23 cellular contexts compared by ENCODE assay signal in the genomic region with DNA sequence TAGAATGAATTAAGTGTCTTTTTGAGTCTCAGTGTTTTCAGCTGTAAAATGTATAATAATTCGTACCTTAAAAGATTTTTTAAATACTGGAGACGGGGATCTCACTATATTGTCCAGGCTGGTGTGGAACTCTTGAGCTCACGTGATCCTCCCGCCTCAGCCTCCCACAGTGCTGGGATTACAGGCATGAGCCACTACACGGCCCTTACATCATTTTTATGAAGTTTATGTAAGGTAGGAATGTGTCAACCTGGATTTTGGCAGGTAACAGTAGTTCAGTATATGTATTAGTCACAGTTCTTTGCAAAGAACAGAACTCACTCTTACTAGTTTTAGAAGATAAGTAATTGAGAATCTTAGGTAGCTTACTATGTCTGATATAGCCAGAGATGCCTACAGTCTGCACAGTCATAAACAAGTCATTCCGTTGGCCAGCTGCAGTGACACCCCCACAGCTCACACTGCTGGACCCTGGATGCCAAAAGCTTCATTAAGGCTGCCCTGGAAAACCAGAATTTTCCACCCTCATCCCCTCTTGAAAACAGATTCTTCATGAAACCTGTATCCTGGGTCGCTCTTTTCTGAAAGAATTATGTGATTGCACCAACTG. TPM values are rescaled to one million over a fixed set of nuclear protein-coding genes. Genes with fewer than 3 reads are reported as not detected.
DNase-seq lines count a peak whose midpoint lies in the region; ATAC-seq and TF ChIP-seq lines count a peak whose summit lies in the region.
"Had no signal": no experiment of that assay in that cellular context is flagged by ENCODE, and none has a peak within 500 bp of the region (broad histone marks: within the 10 kb centered on the region; RNA-seq: fewer than 3 reads in every experiment).

No MANE protein-coding gene starts in this region.

- H3K4me1 Mint-ChIP-seq in activated naive CD8-positive, alpha-beta T cell (ENCODE audit: low read depth), result peaks cover 9% of the 10 kb centered on the region
- H3K4me1 Mint-ChIP-seq in activated naive CD8-positive, alpha-beta T cell treated with anti-CD3 and anti-CD28 coated beads for 36 hours, result peaks cover 11% of the 10 kb centered on the region

- H3K36me3 ChIP-seq in right lobe of liver, result no peaks in the 10 kb centered on the region
- peaks cover 0 to 8% of the 10 kb centered on the region in 2 donors for H3K36me3 ChIP-seq in gastrocnemius medialis
- no peaks in the 10 kb centered on the region for H3K36me3 ChIP-seq in gastroesophageal sphincter
- H3K36me3 ChIP-seq: esophagus squamous epithelium, lower lobe of right lung, prostate gland had no signal

- H3K36me3 Mint-ChIP-seq in activated naive CD8-positive, alpha-beta T cell, result no peaks in the 10 kb centered on the region
- H3K36me3 Mint-ChIP-seq in activated naive CD8-positive, alpha-beta T cell treated with anti-CD3 and anti-CD28 coated beads for 36 hours, result peaks cover 3% of the 10 kb centered on the region
- H3K36me3 Mint-ChIP-seq: WTC11 had no signal

- no peaks in the 10 kb centered on the region for H3K9me3 Mint-ChIP-seq in activated naive CD8-positive, alpha-beta T cell (ENCODE audit: low read depth)
- H3K9me3 Mint-ChIP-seq in activated naive CD8-positive, alpha-beta T cell treated with anti-CD3 and anti-CD28 coated beads for 36 hours, result peaks cover 2% of the 10 kb centered on the region
- H3K9me3 Mint-ChIP-seq: T-helper 2 cell treated with Interferon-gamma antibody and Interleukin-4, amounts not matched to agents 5 μg/mL and 100 μg/mL, for 36 hours; WTC11 had no signal

- no peak overlapping the region for H3K27ac Mint-ChIP-seq in activated naive CD8-positive, alpha-beta T cell
- H3K27ac Mint-ChIP-seq in activated naive CD8-positive, alpha-beta T cell treated with anti-CD3 and anti-CD28 coated beads for 36 hours, result no peak overlapping the region
- H3K27ac Mint-ChIP-seq: T-helper 2 cell treated with Interferon-gamma antibody and Interleukin-4, amounts not matched to agents 5 μg/mL and 100 μg/mL, for 36 hours; WTC11 had no signal

- 62% methylated on average over 6 of the region's 7 CpGs for WGBS in right lobe of liver (ENCODE audit: insufficient coverage, low coverage, low lambda C conversion rate, missing lambda C conversion rate)
- 50 to 68% methylated on average over 3 to 6 of the region's 7 CpGs for WGBS in gastroesophageal sphincter (ENCODE audit: low coverage in 1 of 2), 2 donors

- no peak for TF ChIP-seq POLR2A in right lobe of liver (IDR thresholded peaks at IDR 0.05)
- no peak for TF ChIP-seq POLR2A in gastrocnemius medialis (IDR thresholded peaks at IDR 0.05)
- no peak for TF ChIP-seq POLR2A in gastroesophageal sphincter (IDR thresholded peaks at IDR 0.05)

- in situ Hi-C loops in gastrocnemius medialis (cut with MboI; ENCODE audit: low sequenced_read_pairs in 4 of 4), result loop anchor here in 2 of 4 donors (25.0 kb wide), 2 partner anchors 441 to 466 kb away; a partner anchor contains a TSS

- no peaks in the 10 kb centered on the region for H3K27me3 Mint-ChIP-seq in activated naive CD8-positive, alpha-beta T cell
- peaks cover 17% of the 10 kb centered on the region for H3K27me3 Mint-ChIP-seq in activated naive CD8-positive, alpha-beta T cell treated with anti-CD3 and anti-CD28 coated beads for 36 hours

- no peak for DNase-seq in activated naive CD8-positive, alpha-beta T cell treated with anti-CD3 and anti-CD28 coated beads for 36 hours
- DNase-seq in cerebellar cortex (ENCODE audit: low spot score) (peak; percentile 23), right lobe of liver (no peak), gastrocnemius medialis (peak in 1 of 2 donors; percentile 61), UCSD-AML1 (lab: John Stamatoyannopoulos, UW; ENCODE audit: unreplicated experiment) (no peak)
- DNase-seq in activated CD8-positive, alpha-beta memory T cell treated with anti-CD3 and anti-CD28 coated beads, Interleukin-2, amount 50 U/mL, for 48 hours, result no peak
- DNase-seq: DMS 273 treated with DMSO at 0.1 percent for 48 hours; esophagus squamous epithelium; GDM1; lower lobe of right lung; NCI-H2227 treated with DMSO at 0.1 percent for 48 hours; stimulated activated CD4-positive, alpha-beta T cell treated with anti-CD3 and anti-CD28 coated beads, Interleukin-12 subunit alpha, Interleukin-12 subunit beta, amount 100 ng/mL, for 4 hours; stimulated activated CD8-positive, alpha-beta memory T cell treated with anti-CD3 and anti-CD28 coated beads, Interleukin-4, amount 100 ng/mL, for 48 hours had no signal

- H3K4me1 ChIP-seq in right lobe of liver (peaks cover 0 to 4% (median 2%) of the 10 kb centered on the region in 4 donors), gastrocnemius medialis (peaks cover 61 to 68% of the 10 kb centered on the region in 2 donors), gastroesophageal sphincter (peaks cover 0 to 16% (median 3%) of the 10 kb centered on the region in 3 donors)
- H3K4me1 ChIP-seq: prostate gland had no signal

- TF ChIP-seq EP300 in gastroesophageal sphincter (IDR thresholded peaks at IDR 0.05), result no peak

- peak overlapping the region; percentile 27 for H3K4me3 Mint-ChIP-seq in activated naive CD8-positive, alpha-beta T cell
- no peak overlapping the region for H3K4me3 Mint-ChIP-seq in activated naive CD8-positive, alpha-beta T cell treated with anti-CD3 and anti-CD28 coated beads for 36 hours

- intact Hi-C loops in right lobe of liver (cut with DNase I) (no loop called here), gastrocnemius medialis (cut with DNase I; ENCODE audit: low total_unique reads) (loop anchor here (1.0 to 2.0 kb wide), 3 partner anchors 25 to 214 kb away; a partner anchor contains a TSS)

- peak in 2 of 4 donors; percentile 7 to 58 for ATAC-seq in right lobe of liver
- ATAC-seq in gastrocnemius medialis, result peak; percentile 41 to 51
- no peak for ATAC-seq in gastroesophageal sphincter

- H3K27ac ChIP-seq in right lobe of liver, result no peak overlapping the region
- H3K27ac ChIP-seq in gastrocnemius medialis, result peak overlapping the region; percentile 92 to 100 (median 98)
- H3K27ac ChIP-seq in gastroesophageal sphincter, result peak overlapping the region in 2 of 4 donors; percentile 29 to 69
- H3K27ac ChIP-seq: C4-2B, esophagus squamous epithelium, lower lobe of right lung, PC-9, prostate gland had no signal

- TF ChIP-seq CTCF in right lobe of liver (IDR thresholded peaks at IDR 0.05), result no peak
- TF ChIP-seq CTCF in gastrocnemius medialis (IDR thresholded peaks at IDR 0.05 in 4 of 5, conservative IDR thresholded peaks at IDR 0.05 in 1 of 5), result no peak
- TF ChIP-seq CTCF in gastroesophageal sphincter (IDR thresholded peaks at IDR 0.05), result no peak

- H3K27me3 ChIP-seq in right lobe of liver (no peaks in the 10 kb centered on the region), gastrocnemius medialis (no peaks in the 10 kb centered on the region), gastroesophageal sphincter (no peaks in the 10 kb centered on the region)

- H3K4me3 ChIP-seq in right lobe of liver, result peak overlapping the region in 2 of 3 donors; percentile 50 to 68
- H3K4me3 ChIP-seq in gastrocnemius medialis, result peak overlapping the region in 3 of 4 donors; percentile 67 to 83 (median 78)
- H3K4me3 ChIP-seq in gastroesophageal sphincter, result no peak overlapping the region
- H3K4me3 ChIP-seq: PC-9 had no signal

- H3K9me3 ChIP-seq in right lobe of liver (no peaks in the 10 kb centered on the region), gastrocnemius medialis (no peaks in the 10 kb centered on the region), gastroesophageal sphincter (no peaks in the 10 kb centered on the region)
- H3K9me3 ChIP-seq: lower lobe of right lung, prostate gland had no signal

RNA-seq across cellular contexts. Expression of a gene that starts 0.6 kb away (rescaled TPM):
- not detected for total RNA-seq in activated naive CD8-positive, alpha-beta T cell treated with anti-CD3 and anti-CD28 coated beads for 36 hours
- total RNA-seq in right lobe of liver, result 1 to 10 TPM in 4 of 6 experiments, not detected in 2; 4.1 to 6.0 (median 4.6) TPM
- total RNA-seq in gastrocnemius medialis, result 1,000 to 10,000 TPM in 1 of 4 donors, 100 to 1,000 TPM in 3; 597 to 1,192 (median 930) TPM
- total RNA-seq in gastroesophageal sphincter, result not detected
- total RNA-seq: esophagus squamous epithelium, H7, lower lobe of right lung, M059J, PC-9, subcutaneous adipose tissue, WTC11 had no signal

RNA-seq across cellular contexts. Expression of a gene that starts 13.8 kb away (rescaled TPM):
- total RNA-seq in activated naive CD8-positive, alpha-beta T cell treated with anti-CD3 and anti-CD28 coated beads for 36 hours, result under 1 TPM in 1 of 2 experiments, not detected in 1; 0.12 TPM
- total RNA-seq in right lobe of liver (under 1 TPM; 0.19 to 0.68 (median 0.36) TPM), gastrocnemius medialis (1 to 10 TPM in 3 of 4 donors, under 1 TPM in 1; 0.65 to 3.0 (median 1.5) TPM), gastroesophageal sphincter (1 to 10 TPM in 3 of 4 donors, under 1 TPM in 1; 0.62 to 1.6 (median 1.3) TPM)

RNA-seq across cellular contexts. Expression of a gene that starts 30.6 kb away (rescaled TPM):
- total RNA-seq in activated naive CD8-positive, alpha-beta T cell treated with anti-CD3 and anti-CD28 coated beads for 36 hours, result 10 to 100 TPM; 13.7 to 14.3 TPM
- 10 to 100 TPM in 3 of 6 experiments, 1 to 10 TPM in 3; 3.9 to 20.9 (median 11.0) TPM for total RNA-seq in right lobe of liver
- 10 to 100 TPM; 13.9 to 24.3 (median 19.4) TPM for total RNA-seq in gastrocnemius medialis
- 10 to 100 TPM in 1 of 4 donors, 1 to 10 TPM in 3; 4.7 to 14.2 (median 8.7) TPM for total RNA-seq in gastroesophageal sphincter

RNA-seq across cellular contexts. Expression of a gene that starts 35.6 kb away (rescaled TPM):
- not detected for total RNA-seq in activated naive CD8-positive, alpha-beta T cell treated with anti-CD3 and anti-CD28 coated beads for 36 hours
- total RNA-seq in right lobe of liver (1 to 10 TPM in 1 of 6 experiments, under 1 TPM in 3, not detected in 2; 0.13 to 2.0 (median 0.69) TPM), gastrocnemius medialis (not detected), gastroesophageal sphincter (under 1 TPM in 1 of 4 donors, not detected in 3; 0.27 TPM)
- total RNA-seq: H7, PC-9, prostate gland, WTC11 had no signal

RNA-seq across cellular contexts. Expression of a gene that starts 43.2 kb away (rescaled TPM):
- under 1 TPM; 0.32 to 0.49 TPM for total RNA-seq in activated naive CD8-positive, alpha-beta T cell treated with anti-CD3 and anti-CD28 coated beads for 36 hours
- total RNA-seq in right lobe of liver (1 to 10 TPM; 1.9 to 7.9 (median 6.7) TPM), gastrocnemius medialis (10 to 100 TPM in 1 of 4 donors, 1 to 10 TPM in 3; 4.6 to 14.4 (median 7.4) TPM), gastroesophageal sphincter (100 to 1,000 TPM; 157 to 438 (median 211) TPM)

Comparison
In these comparisons a context has a peak if more than half of its experiments do, and no peak if none do; other contexts are left out.
1. H3K27ac ChIP-seq: peak in gastrocnemius medialis (4 of 4); none in right lobe of liver (0 of 3).
2. H3K4me3 ChIP-seq: peak in right lobe of liver (2 of 3) and gastrocnemius medialis (3 of 4); none in gastroesophageal sphincter (0 of 2).
3. RNA of a gene that starts 0.6 kb away (total RNA-seq): 597 to 1,192 TPM in gastrocnemius medialis; 4.1 to 6.0 TPM in right lobe of liver, not detected in activated naive CD8-positive, alpha-beta T cell treated with anti-CD3 and anti-CD28 coated beads for 36 hours and not detected in gastroesophageal sphincter; every median in the first group is over 10 times any median in the second.